19 cellular contexts compared by ENCODE assay signal in genomic region chr16:4158143-4159093, GRCh38.
"Had no signal": no experiment of that assay in that cellular context is flagged by ENCODE, and none has a peak within 500 bp of the region (broad histone marks: within the 10 kb centered on the region; RNA-seq: fewer than 3 reads in every experiment).

No MANE protein-coding gene starts in this region.

- H3K4me3 ChIP-seq: coronary artery, neural progenitor cell, pancreas, psoas muscle, sigmoid colon, skin epidermis, uterus had no signal

- H3K4me3 Mint-ChIP-seq: endodermal cell; naive thymus-derived CD4-positive, alpha-beta T cell; neural progenitor cell had no signal

- H3K36me3 ChIP-seq: neural progenitor cell, pancreas, sigmoid colon, uterus had no signal

- H3K9me3 Mint-ChIP-seq: endodermal cell, neural progenitor cell had no signal

- H3K27me3 ChIP-seq: neural progenitor cell, pancreas, sigmoid colon, uterus had no signal

- H2AFZ ChIP-seq: neural progenitor cell had no signal

- H3K36me3 Mint-ChIP-seq: naive thymus-derived CD4-positive, alpha-beta T cell; neural progenitor cell had no signal

- H3K9me3 ChIP-seq: pancreas, psoas muscle, sigmoid colon, uterus had no signal

- H3K4me1 ChIP-seq: neural progenitor cell, pancreas, psoas muscle, sigmoid colon, uterus had no signal

- H3K4me1 Mint-ChIP-seq: endodermal cell, neural progenitor cell had no signal

- DNase-seq: effector CD4-positive, alpha-beta T cell; endodermal cell; erythroblast; foreskin melanocyte; head of caudate nucleus; hypothalamus; islet precursor cell; mammary epithelial cell; naive thymus-derived CD4-positive, alpha-beta T cell; nucleus accumbens; pancreas; psoas muscle; sigmoid colon; stimulated activated naive CD4-positive, alpha-beta T cell treated with Interleukin-2 at 50 U/mL for 16 hours; trophoblast cell; uterus had no signal

- H3K27ac ChIP-seq: coronary artery, neural progenitor cell, pancreas, psoas muscle, sigmoid colon, skin epidermis, uterus had no signal

- H3K4me2 ChIP-seq: neural progenitor cell had no signal

- H3K27ac Mint-ChIP-seq: endodermal cell; naive thymus-derived CD4-positive, alpha-beta T cell; neural progenitor cell had no signal

- ATAC-seq: naive thymus-derived CD4-positive, alpha-beta T cell; psoas muscle had no signal
